24 cellular contexts compared by ENCODE assay signal in the genomic region with DNA sequence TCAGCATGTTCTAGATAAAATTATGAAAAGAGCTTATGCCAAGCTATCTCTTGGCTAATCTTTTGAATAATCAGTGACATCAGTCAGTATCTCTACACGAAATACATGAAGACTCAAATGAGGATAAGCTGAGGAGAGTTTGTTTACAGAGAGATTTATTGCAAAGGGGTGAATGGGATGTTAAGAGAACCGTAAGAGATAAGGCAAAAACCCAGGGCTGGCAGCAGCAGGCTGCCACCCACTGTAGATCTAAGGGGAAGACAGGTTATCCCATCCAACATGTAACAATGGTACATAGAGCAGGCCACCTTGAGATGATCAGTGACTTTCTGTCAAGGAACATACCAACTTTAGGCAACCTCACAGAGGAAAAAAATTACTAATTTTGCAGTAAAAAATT.
DNase-seq lines count a peak whose midpoint lies in the region; ATAC-seq and TF ChIP-seq lines count a peak whose summit lies in the region.
"Had no signal": no experiment of that assay in that cellular context is flagged by ENCODE, and none has a peak within 500 bp of the region (broad histone marks: within the 10 kb centered on the region; RNA-seq: fewer than 3 reads in every experiment).

No MANE protein-coding gene starts in this region.

- H3K9me3 ChIP-seq in left lung: no peaks in the 10 kb centered on the region
- H3K9me3 ChIP-seq: adrenal gland had no signal

- H3K27me3 ChIP-seq in left lung: no peaks in the 10 kb centered on the region
- H3K27me3 ChIP-seq: adrenal gland, cardiac muscle cell had no signal

- H3K4me3 ChIP-seq in LNCaP clone FGC (ENCODE audit: low read depth, low read length) (no peak overlapping the region), left lung (no peak overlapping the region)
- H3K4me3 ChIP-seq: adrenal gland, cardiac muscle cell, smooth muscle cell had no signal

- DNase-seq in LNCaP clone FGC (ENCODE audit: low read depth) (peak; percentile 23), amniotic epithelial cell (ENCODE audit: low read depth) (peak; percentile 58), left lung (no peak), NCI-H2227 (lab: John Stamatoyannopoulos, UW; ENCODE audit: unreplicated experiment) (no peak), NCI-H510A treated with DMSO at 0.1 percent for 48 hours (lab: John Stamatoyannopoulos, UW) (no peak)
- no peak for DNase-seq in activated CD4-positive, CD25-positive, alpha-beta regulatory T cell treated with anti-CD3 and anti-CD28 coated beads, Interleukin-2, amount 50 U/mL, for 72 hours
- DNase-seq: activated CD4-positive, alpha-beta T cell treated with anti-CD3 and anti-CD28 coated beads, Interleukin-2, amount 50 U/mL, for 1 hour; activated gamma-delta T cell; adrenal gland; CD4-positive, alpha-beta T cell; DMS153; foreskin melanocyte; HCEC 1CT; NCI-H2081 treated with DMSO at 0.1 percent for 48 hours; NCI-H524; SIG-M5; stimulated activated CD4-positive, alpha-beta T cell treated with anti-CD3 and anti-CD28 coated beads, Interleukin-2, amount 100 ng/mL, for 48 hours; stimulated activated naive CD4-positive, alpha-beta T cell treated with Interleukin-2 at 50 U/mL for 16 hours; T-helper 1 cell had no signal

- TF ChIP-seq CTCF in C4-2B (conservative IDR thresholded peaks at IDR 0.05) (peak; percentile 42), LNCaP clone FGC (IDR thresholded peaks at IDR 0.05; ENCODE audit: control insufficient read depth, extremely low read depth, insufficient read depth) (peak; percentile 32; the same call in 1 of the 2 replicates), left lung (IDR thresholded peaks at IDR 0.05) (no peak)

- H3K4me1 ChIP-seq in left lung: no peaks in the 10 kb centered on the region
- H3K4me1 ChIP-seq: adrenal gland had no signal

- ATAC-seq in left lung: peak; percentile 61
- ATAC-seq in GM21717 (IDR thresholded peaks at IDR 0.05; ENCODE audit: unreplicated experiment): no peak

- no peaks in the 10 kb centered on the region for H3K36me3 ChIP-seq in left lung
- H3K36me3 ChIP-seq: adrenal gland, cardiac muscle cell had no signal

- H3K27ac ChIP-seq in C4-2B (no peak overlapping the region), left lung (no peak overlapping the region)
- H3K27ac ChIP-seq: adrenal gland, cardiac muscle cell, epithelial cell of prostate had no signal

- intact Hi-C loops in left lung (cut with DNase I): no loop called here

Comparison
In these comparisons a context has a peak if more than half of its experiments do, and no peak if none do; other contexts are left out.
1. CTCF ChIP-seq: peak in C4-2B (single experiment) and LNCaP clone FGC (single experiment); none in left lung (0 of 2).
2. DNase-seq: peak in LNCaP clone FGC (single experiment) and amniotic epithelial cell (single experiment); none in left lung (0 of 2), NCI-H2227 (single experiment), NCI-H510A treated with DMSO at 0.1 percent for 48 hours (single experiment) and activated CD4-positive, CD25-positive, alpha-beta regulatory T cell treated with anti-CD3 and anti-CD28 coated beads, Interleukin-2, amount 50 U/mL, for 72 hours (single experiment).